In the genomic region with DNA sequence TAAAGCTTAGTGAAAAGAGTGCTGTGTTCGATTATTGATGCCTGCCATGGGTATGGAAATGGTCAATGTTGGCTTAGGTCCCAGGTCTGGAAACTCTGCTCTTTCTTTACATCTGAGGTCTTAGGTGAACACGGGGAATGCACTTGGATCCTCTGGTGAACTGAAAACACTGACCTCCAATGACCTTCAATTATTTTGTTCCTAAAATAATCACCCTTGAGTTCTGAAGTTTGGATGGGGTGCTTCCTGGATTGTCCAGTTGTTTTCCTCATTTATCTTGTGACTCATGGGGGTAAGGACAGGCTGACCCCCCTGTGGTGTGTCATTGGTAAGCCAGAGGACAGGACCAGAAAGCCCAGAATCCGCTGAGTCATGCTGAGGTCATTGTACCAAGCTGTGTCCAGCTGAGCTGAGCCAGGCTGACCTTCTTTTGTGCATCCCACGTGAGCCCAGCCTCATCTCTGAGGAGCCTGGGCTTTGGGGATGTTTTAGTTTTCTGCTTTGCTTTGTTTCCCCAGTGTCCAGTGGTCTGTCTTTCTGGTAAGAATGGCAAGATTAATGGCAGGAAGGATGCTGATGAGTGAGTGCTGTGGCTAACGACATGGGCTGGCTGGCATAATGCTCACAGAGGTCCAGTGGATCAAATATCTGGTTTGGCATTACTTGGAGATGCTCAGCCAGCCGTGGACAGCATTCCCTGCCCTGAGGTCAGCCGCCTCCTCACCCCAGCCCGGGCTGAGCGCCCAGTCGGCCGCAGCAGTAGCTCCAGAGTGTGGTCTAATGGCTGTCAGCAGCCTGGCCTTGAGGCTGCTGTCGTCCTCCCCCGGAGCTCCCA, we compare ENCODE assay signal across 1 cellular context.
TF ChIP-seq lines count a peak whose summit lies in the region.

No MANE protein-coding gene starts in this region.

TF ChIP-seq in K562, 482 proteins besides CTCF, POLR2A, EP300 and RAD21 (continued from another document):
- TF ChIP-seq, protein P1, sequence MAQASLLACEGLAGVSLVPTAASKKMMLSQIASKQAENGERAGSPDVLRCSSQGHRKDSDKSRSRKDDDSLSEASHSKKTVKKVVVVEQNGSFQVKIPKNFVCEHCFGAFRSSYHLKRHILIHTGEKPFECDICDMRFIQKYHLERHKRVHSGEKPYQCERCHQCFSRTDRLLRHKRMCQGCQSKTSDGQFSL (CRISPR knock-in tag; IDR thresholded peaks at IDR 0.05): no peak
- TF ChIP-seq, protein P1 (tag; IDR thresholded peaks at IDR 0.05): no peak
- TF ChIP-seq TCFL5 (CRISPR knock-in tag; conservative IDR thresholded peaks at IDR 0.05) (no peak), FOSL1 (tag; conservative IDR thresholded peaks at IDR 0.05) (peak; percentile 99), NRF1 (conservative IDR thresholded peaks at IDR 0.05 in 1 of 2, IDR thresholded peaks at IDR 0.05 in 1 of 2) (no peak; a peak in 1 of 4 replicates), SRSF3 (IDR thresholded peaks at IDR 0.05; ENCODE audit: insufficient read depth, low read length) (no peak), ZBTB8A (IDR thresholded peaks at IDR 0.05; ENCODE audit: partially characterized antibody) (no peak), DNMT1 (IDR thresholded peaks at IDR 0.05) (no peak), SP2 (IDR thresholded peaks at IDR 0.05; ENCODE audit: extremely low read depth, low read depth, low read length, poor library complexity, severe bottlenecking) (no peak), ZNF431 (CRISPR knock-in tag; IDR thresholded peaks at IDR 0.05) (no peak), SMARCA5 (IDR thresholded peaks at IDR 0.05) (no peak), ZNF507 (tag; conservative IDR thresholded peaks at IDR 0.05) (no peak), U2AF2 (optimal IDR thresholded peaks at IDR 0.05; ENCODE audit: low read depth, low read length) (no peak), ZNF778 (CRISPR knock-in tag; IDR thresholded peaks at IDR 0.05) (no peak), MEIS2 (IDR thresholded peaks at IDR 0.05; ENCODE audit: partially characterized antibody) (peak; percentile 98), ZNF239 (CRISPR knock-in tag; IDR thresholded peaks at IDR 0.05) (no peak), EHMT2 (IDR thresholded peaks at IDR 0.05) (no peak), ZFP1 (CRISPR knock-in tag; IDR thresholded peaks at IDR 0.05) (no peak), STAG1 (CRISPR knock-in tag; IDR thresholded peaks at IDR 0.05; ENCODE audit: borderline replicate concordance) (no peak), ATF1 (CRISPR knock-in tag; IDR thresholded peaks at IDR 0.05) (no peak), ATF1 (tag; IDR thresholded peaks at IDR 0.05) (peak; percentile 83), MAZ (CRISPR knock-in tag; conservative IDR thresholded peaks at IDR 0.05 in 1 of 2, IDR thresholded peaks at IDR 0.05 in 1 of 2) (0 out of 4 replicates have a peak, but pooled peaks of 1 of the 2 experiments have one; percentile 49), PTBP1 (IDR thresholded peaks at IDR 0.05; ENCODE audit: low read depth, low read length) (no peak), GATA2 (CRISPR knock-in tag; IDR thresholded peaks at IDR 0.05) (no peak), MAFK (IDR thresholded peaks at IDR 0.05; ENCODE audit: low read length) (peak; percentile 97), ELF1 (tag; IDR thresholded peaks at IDR 0.05) (peak; percentile 65), NCOA2 (IDR thresholded peaks at IDR 0.05; ENCODE audit: partially characterized antibody in 2 of 2) (no peak), NFXL1 (CRISPR knock-in tag; IDR thresholded peaks at IDR 0.05) (no peak), SAFB (IDR thresholded peaks at IDR 0.05; ENCODE audit: borderline replicate concordance, low read depth, low read length) (no peak), MYC (IDR thresholded peaks at IDR 0.05; ENCODE audit: low read depth, low read length) (no peak), MYC (CRISPR knock-in tag; IDR thresholded peaks at IDR 0.05; ENCODE audit: borderline replicate concordance, low read depth) (no peak), ZNF785 (CRISPR knock-in tag; IDR thresholded peaks at IDR 0.05) (no peak), TCF7 (IDR thresholded peaks at IDR 0.05; ENCODE audit: borderline replicate concordance) (no peak), YBX1 (IDR thresholded peaks at IDR 0.05) (no peak), NFIX (CRISPR knock-in tag; IDR thresholded peaks at IDR 0.05; ENCODE audit: low read depth) (no peak), XRCC4 (IDR thresholded peaks at IDR 0.05; ENCODE audit: extremely low read depth, insufficient read depth, insufficient read length) (no peak), IFI16 (CRISPR knock-in tag; IDR thresholded peaks at IDR 0.05) (no peak), TCF3 (CRISPR knock-in tag; IDR thresholded peaks at IDR 0.05) (no peak; the same call in 1 of the 2 replicates), SREBF1 (IDR thresholded peaks at IDR 0.05; ENCODE audit: borderline replicate concordance, low read depth, low read length) (no peak)
- TF ChIP-seq, protein P2, sequence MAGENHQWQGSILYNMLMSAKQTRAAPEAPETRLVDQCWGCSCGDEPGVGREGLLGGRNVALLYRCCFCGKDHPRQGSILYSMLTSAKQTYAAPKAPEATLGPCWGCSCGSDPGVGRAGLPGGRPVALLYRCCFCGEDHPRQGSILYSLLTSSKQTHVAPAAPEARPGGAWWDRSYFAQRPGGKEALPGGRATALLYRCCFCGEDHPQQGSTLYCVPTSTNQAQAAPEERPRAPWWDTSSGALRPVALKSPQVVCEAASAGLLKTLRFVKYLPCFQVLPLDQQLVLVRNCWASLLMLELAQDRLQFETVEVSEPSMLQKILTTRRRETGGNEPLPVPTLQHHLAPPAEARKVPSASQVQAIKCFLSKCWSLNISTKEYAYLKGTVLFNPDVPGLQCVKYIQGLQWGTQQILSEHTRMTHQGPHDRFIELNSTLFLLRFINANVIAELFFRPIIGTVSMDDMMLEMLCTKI (IDR thresholded peaks at IDR 0.05; ENCODE audit: partially characterized antibody): no peak
- TF ChIP-seq, protein P3, sequence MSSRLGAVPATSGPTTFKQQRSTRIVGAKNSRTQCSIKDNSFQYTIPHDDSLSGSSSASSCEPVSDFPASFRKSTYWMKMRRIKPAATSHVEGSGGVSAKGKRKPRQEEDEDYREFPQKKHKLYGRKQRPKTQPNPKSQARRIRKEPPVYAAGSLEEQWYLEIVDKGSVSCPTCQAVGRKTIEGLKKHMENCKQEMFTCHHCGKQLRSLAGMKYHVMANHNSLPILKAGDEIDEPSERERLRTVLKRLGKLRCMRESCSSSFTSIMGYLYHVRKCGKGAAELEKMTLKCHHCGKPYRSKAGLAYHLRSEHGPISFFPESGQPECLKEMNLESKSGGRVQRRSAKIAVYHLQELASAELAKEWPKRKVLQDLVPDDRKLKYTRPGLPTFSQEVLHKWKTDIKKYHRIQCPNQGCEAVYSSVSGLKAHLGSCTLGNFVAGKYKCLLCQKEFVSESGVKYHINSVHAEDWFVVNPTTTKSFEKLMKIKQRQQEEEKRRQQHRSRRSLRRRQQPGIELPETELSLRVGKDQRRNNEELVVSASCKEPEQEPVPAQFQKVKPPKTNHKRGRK (tag; IDR thresholded peaks at IDR 0.05): no peak
- TF ChIP-seq, protein P4, sequence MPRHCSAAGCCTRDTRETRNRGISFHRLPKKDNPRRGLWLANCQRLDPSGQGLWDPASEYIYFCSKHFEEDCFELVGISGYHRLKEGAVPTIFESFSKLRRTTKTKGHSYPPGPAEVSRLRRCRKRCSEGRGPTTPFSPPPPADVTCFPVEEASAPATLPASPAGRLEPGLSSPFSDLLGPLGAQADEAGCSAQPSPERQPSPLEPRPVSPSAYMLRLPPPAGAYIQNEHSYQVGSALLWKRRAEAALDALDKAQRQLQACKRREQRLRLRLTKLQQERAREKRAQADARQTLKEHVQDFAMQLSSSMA (CRISPR knock-in tag; IDR thresholded peaks at IDR 0.05): no peak
- TF ChIP-seq, protein P5, sequence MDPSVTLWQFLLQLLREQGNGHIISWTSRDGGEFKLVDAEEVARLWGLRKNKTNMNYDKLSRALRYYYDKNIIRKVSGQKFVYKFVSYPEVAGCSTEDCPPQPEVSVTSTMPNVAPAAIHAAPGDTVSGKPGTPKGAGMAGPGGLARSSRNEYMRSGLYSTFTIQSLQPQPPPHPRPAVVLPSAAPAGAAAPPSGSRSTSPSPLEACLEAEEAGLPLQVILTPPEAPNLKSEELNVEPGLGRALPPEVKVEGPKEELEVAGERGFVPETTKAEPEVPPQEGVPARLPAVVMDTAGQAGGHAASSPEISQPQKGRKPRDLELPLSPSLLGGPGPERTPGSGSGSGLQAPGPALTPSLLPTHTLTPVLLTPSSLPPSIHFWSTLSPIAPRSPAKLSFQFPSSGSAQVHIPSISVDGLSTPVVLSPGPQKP (CRISPR knock-in tag; IDR thresholded peaks at IDR 0.05): no peak
- TF ChIP-seq, protein P6, sequence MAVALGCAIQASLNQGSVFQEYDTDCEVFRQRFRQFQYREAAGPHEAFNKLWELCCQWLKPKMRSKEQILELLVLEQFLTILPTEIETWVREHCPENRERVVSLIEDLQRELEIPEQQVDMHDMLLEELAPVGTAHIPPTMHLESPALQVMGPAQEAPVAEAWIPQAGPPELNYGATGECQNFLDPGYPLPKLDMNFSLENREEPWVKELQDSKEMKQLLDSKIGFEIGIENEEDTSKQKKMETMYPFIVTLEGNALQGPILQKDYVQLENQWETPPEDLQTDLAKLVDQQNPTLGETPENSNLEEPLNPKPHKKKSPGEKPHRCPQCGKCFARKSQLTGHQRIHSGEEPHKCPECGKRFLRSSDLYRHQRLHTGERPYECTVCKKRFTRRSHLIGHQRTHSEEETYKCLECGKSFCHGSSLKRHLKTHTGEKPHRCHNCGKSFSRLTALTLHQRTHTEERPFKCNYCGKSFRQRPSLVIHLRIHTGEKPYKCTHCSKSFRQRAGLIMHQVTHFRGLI (CRISPR knock-in tag; IDR thresholded peaks at IDR 0.05): peak; percentile 29; the same call in 1 of the 2 replicates
- TF ChIP-seq, protein P7, sequence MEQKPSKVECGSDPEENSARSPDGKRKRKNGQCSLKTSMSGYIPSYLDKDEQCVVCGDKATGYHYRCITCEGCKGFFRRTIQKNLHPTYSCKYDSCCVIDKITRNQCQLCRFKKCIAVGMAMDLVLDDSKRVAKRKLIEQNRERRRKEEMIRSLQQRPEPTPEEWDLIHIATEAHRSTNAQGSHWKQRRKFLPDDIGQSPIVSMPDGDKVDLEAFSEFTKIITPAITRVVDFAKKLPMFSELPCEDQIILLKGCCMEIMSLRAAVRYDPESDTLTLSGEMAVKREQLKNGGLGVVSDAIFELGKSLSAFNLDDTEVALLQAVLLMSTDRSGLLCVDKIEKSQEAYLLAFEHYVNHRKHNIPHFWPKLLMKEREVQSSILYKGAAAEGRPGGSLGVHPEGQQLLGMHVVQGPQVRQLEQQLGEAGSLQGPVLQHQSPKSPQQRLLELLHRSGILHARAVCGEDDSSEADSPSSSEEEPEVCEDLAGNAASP (IDR thresholded peaks at IDR 0.05): no peak; the same call in 1 of the 2 replicates
- TF ChIP-seq, protein P8, sequence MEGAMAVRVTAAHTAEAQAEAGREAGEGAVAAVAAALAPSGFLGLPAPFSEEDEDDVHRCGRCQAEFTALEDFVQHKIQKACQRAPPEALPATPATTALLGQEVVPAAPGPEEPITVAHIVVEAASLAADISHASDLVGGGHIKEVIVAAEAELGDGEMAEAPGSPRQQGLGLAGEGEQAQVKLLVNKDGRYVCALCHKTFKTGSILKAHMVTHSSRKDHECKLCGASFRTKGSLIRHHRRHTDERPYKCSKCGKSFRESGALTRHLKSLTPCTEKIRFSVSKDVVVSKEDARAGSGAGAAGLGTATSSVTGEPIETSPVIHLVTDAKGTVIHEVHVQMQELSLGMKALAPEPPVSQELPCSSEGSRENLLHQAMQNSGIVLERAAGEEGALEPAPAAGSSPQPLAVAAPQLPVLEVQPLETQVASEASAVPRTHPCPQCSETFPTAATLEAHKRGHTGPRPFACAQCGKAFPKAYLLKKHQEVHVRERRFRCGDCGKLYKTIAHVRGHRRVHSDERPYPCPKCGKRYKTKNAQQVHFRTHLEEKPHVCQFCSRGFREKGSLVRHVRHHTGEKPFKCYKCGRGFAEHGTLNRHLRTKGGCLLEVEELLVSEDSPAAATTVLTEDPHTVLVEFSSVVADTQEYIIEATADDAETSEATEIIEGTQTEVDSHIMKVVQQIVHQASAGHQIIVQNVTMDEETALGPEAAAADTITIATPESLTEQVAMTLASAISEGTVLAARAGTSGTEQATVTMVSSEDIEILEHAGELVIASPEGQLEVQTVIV (CRISPR knock-in tag; IDR thresholded peaks at IDR 0.05; ENCODE audit: borderline replicate concordance): no peak
